8 cellular contexts compared by ENCODE assay signal in genomic region chr4:48830706-48831531, GRCh38. TPM values are rescaled to one million over a fixed set of nuclear protein-coding genes. Genes with fewer than 3 reads are reported as not detected.
DNase-seq lines count a peak whose midpoint lies in the region; ATAC-seq and TF ChIP-seq lines count a peak whose summit lies in the region.

TSS of gene OCIAD1 (plus strand) at chr4:48831088. CDS start at chr4:48832625, 1,537 bp downstream.

- DNase-seq in AG08395 (ENCODE audit: low spot score) (peak; percentile 100), NCI-H345 (lab: John Stamatoyannopoulos, UW) (peak; percentile 96), activated B cell treated with CpG ODN at 0.5 μM for 24 hours (peak; percentile 82), caudate nucleus (lab: John Stamatoyannopoulos, UW) (peak; percentile 83 to 99 (median 95)), immature natural killer cell (peak; percentile 96 to 97 (median 97)), smooth muscle cell of the brain vasculature (ENCODE audit: low read depth, low spot score) (peak; percentile 95)

- H3K27ac Mint-ChIP-seq in activated B cell treated with CpG ODN at 0.5 μM for 24 hours (peak within 1 kb of the TSS; percentile 100), immature natural killer cell (peak within 1 kb of the TSS; percentile 97 to 100 (median 100))

- CTCF ChIA-PET in activated B cell treated with CpG ODN at 0.5 μM for 24 hours (lab: Charles Lee) = no interaction called here

- H3K4me1 Mint-ChIP-seq in activated B cell treated with CpG ODN at 0.5 μM for 24 hours (peaks cover 28% of the 10 kb centered on the region), immature natural killer cell (peaks cover 30 to 35% of the 10 kb centered on the region in 2 donors)

- H3K27ac ChIP-seq in caudate nucleus (ENCODE audit: low read depth, low read length) = peak within 1 kb of the TSS; percentile 90

- TF ChIP-seq CTCF in activated B cell treated with CpG ODN at 0.5 μM for 24 hours (IDR thresholded peaks at IDR 0.05) = no peak

- POLR2A ChIA-PET in activated B cell treated with CpG ODN at 0.5 μM for 24 hours (lab: Charles Lee) = interaction anchor here (0.6 to 2.9 kb wide), 7 partner anchors 16 to 489 kb away, joined by 3 to 38 read pairs (median 5); partner anchors contain the start of genes FRYL and OCIAD2

- peak; percentile 67 for TF ChIP-seq POLR2A in GM18951 (IDR thresholded peaks at IDR 0.05; ENCODE audit: extremely low read depth, insufficient read depth, insufficient read length)

- no peaks in the 10 kb centered on the region for H3K9me3 Mint-ChIP-seq in activated B cell treated with CpG ODN at 0.5 μM for 24 hours
- H3K9me3 Mint-ChIP-seq in immature natural killer cell = peaks cover 0 to 2% (median 0%) of the 10 kb centered on the region in 6 donors

- in situ Hi-C loops in GM18951 (cut with MboI; ENCODE audit: low sequenced_read_pairs, unreplicated experiment) = no loop called here

- intact Hi-C loops in activated B cell treated with CpG ODN at 0.5 μM for 24 hours (cut with micrococcal nuclease) = loop anchor here (1.0 to 10.0 kb wide), 8 partner anchors 51 to 1368 kb away; partner anchors contain the start of genes COMMD8, FRYL, NFXL1 and OCIAD2

- peaks cover 32% of the 10 kb centered on the region for H3K36me3 Mint-ChIP-seq in activated B cell treated with CpG ODN at 0.5 μM for 24 hours (ENCODE audit: low read depth)
- peaks cover 6 to 15% (median 8%) of the 10 kb centered on the region in 3 donors for H3K36me3 Mint-ChIP-seq in immature natural killer cell

- ATAC-seq in HG03196 (IDR thresholded peaks at IDR 0.05; ENCODE audit: unreplicated experiment) = peak; percentile 99
- peak; percentile 94 for ATAC-seq in activated B cell treated with CpG ODN at 0.5 μM for 24 hours (ENCODE audit: low read depth)

- peak within 1 kb of the TSS; percentile 100 for H3K4me3 Mint-ChIP-seq in activated B cell treated with CpG ODN at 0.5 μM for 24 hours
- peak within 1 kb of the TSS; percentile 98 to 100 (median 99) for H3K4me3 Mint-ChIP-seq in immature natural killer cell

- H3K27me3 Mint-ChIP-seq in activated B cell treated with CpG ODN at 0.5 μM for 24 hours = no peaks in the 10 kb centered on the region
- peaks cover 10 to 17% (median 14%) of the 10 kb centered on the region in 3 donors for H3K27me3 Mint-ChIP-seq in immature natural killer cell (ENCODE audit: low read depth in 3 of 3)

RNA-seq across cellular contexts. Expression of gene OCIAD1, which starts in this region (rescaled TPM):
- total RNA-seq in activated B cell treated with CpG ODN at 0.5 μM for 24 hours = 100 and 104 TPM in 2 replicates
- polyA plus RNA-seq in immature natural killer cell = 100 to 1,000 TPM; 159 to 181 (median 160) TPM

Comparison
In these comparisons a context has a peak if more than half of its experiments do, and no peak if none do; other contexts are left out.
1. Peak in every context shown above with its lines: DNase-seq, ATAC-seq and H3K27ac ChIP-seq.